In genomic region chr1:48405400-48405799, GRCh38 we compare ENCODE assay signal across 19 cellular contexts.
A peak's percentile ranks its signal among the peaks of the same experiment; 100 is the strongest.
DNase-seq lines count a peak whose midpoint lies in the region; ATAC-seq, FAIRE-seq and TF ChIP-seq lines count a peak whose summit lies in the region.
"Had no signal": no experiment of that assay in that cellular context is flagged by ENCODE, and none has a peak within 500 bp of the region (broad histone marks: within the 10 kb centered on the region; RNA-seq: fewer than 3 reads in every experiment).

No MANE protein-coding gene starts in this region.

- FAIRE-seq in keratinocyte (lab: Jason Lieb, UNC), result peak; percentile 62
- no peak for FAIRE-seq in GM19239 (lab: Jason Lieb, UNC)
- FAIRE-seq: H1 had no signal

- no peak for TF ChIP-seq POLR2A in testis (IDR thresholded peaks at IDR 0.05)

- ATAC-seq in Right ventricle myocardium inferior, result peak; percentile 75
- no peak for ATAC-seq in HG03565 (IDR thresholded peaks at IDR 0.05; ENCODE audit: unreplicated experiment)

- H3K4me3 ChIP-seq in left ventricle myocardium inferior (no peak overlapping the region), cardiac fibroblast (replicated peaks in 1 of 2; ENCODE audit: low read depth in 2 of 2, low read length in 2 of 2) (no peak overlapping the region), keratinocyte (ENCODE audit: control insufficient read depth in 2 of 3, extremely low read depth in 1 of 3, insufficient read depth in 2 of 3, low read depth in 1 of 3, low read length in 3 of 3) (no peak overlapping the region), testis (no peak overlapping the region)
- H3K4me3 ChIP-seq: PC-9 had no signal

- H3K9me1 ChIP-seq in keratinocyte (ENCODE audit: control insufficient read depth, extremely low read depth, insufficient read depth, low read length), result no peaks in the 10 kb centered on the region

- H3K4me1 ChIP-seq in left ventricle myocardium inferior (peaks cover 6% of the 10 kb centered on the region), keratinocyte (ENCODE audit: control insufficient read depth, extremely low read depth, insufficient read depth, low read length) (no peaks in the 10 kb centered on the region), testis (no peaks in the 10 kb centered on the region)

- H3K27ac ChIP-seq in left ventricle myocardium inferior (replicated peaks), result no peak overlapping the region
- no peak overlapping the region for H3K27ac ChIP-seq in keratinocyte (ENCODE audit: control insufficient read depth, insufficient read depth, low read length)
- no peak overlapping the region for H3K27ac ChIP-seq in testis
- H3K27ac ChIP-seq: 22Rv1, PC-9 had no signal

- H3K9me3 ChIP-seq in left ventricle myocardium inferior (replicated peaks) (no peaks in the 10 kb centered on the region), keratinocyte (ENCODE audit: control insufficient read depth, low read depth, low read length) (no peaks in the 10 kb centered on the region), testis (no peaks in the 10 kb centered on the region)
- H3K9me3 ChIP-seq: Caco-2 had no signal

- H3K27me3 ChIP-seq in left ventricle myocardium inferior (ENCODE audit: low read depth) (no peaks in the 10 kb centered on the region), keratinocyte (ENCODE audit: control insufficient read depth, extremely low read depth, insufficient read depth, low read length) (no peaks in the 10 kb centered on the region), testis (no peaks in the 10 kb centered on the region)

- no peaks in the 10 kb centered on the region for H3K79me2 ChIP-seq in keratinocyte (ENCODE audit: control insufficient read depth, insufficient read depth, low read length)

- no peaks in the 10 kb centered on the region for H4K20me1 ChIP-seq in keratinocyte (ENCODE audit: control insufficient read depth, extremely low read depth, insufficient read depth, low read length)

- intact Hi-C loops in Right ventricle myocardium inferior (cut with DNase I), result no loop called here
- intact Hi-C loops in left ventricle myocardium inferior (cut with micrococcal nuclease), result no loop called here
- intact Hi-C loops in testis (cut with DNase I; ENCODE audit: low total_unique reads), result no loop called here

- no peak overlapping the region for H3K9ac ChIP-seq in keratinocyte (ENCODE audit: control insufficient read depth, extremely low read depth, insufficient read depth, low read length)

- dilution Hi-C loops in keratinocyte (cut with MboI; ENCODE audit: extremely low pct_ligation_motif_present, low sequenced_read_pairs), result no loop called here

- no peak for TF ChIP-seq CTCF in left ventricle myocardium inferior (IDR thresholded peaks at IDR 0.05; ENCODE audit: borderline replicate concordance)
- no peak for TF ChIP-seq CTCF in cardiac fibroblast (IDR thresholded peaks at IDR 0.05; ENCODE audit: low read depth, low read length)
- no peak for TF ChIP-seq CTCF in keratinocyte (optimal IDR thresholded peaks at IDR 0.05 in 1 of 3, IDR thresholded peaks at IDR 0.05 in 1 of 3, conservative IDR thresholded peaks at IDR 0.05 in 1 of 3; ENCODE audit: extremely low read depth in 1 of 3, insufficient read depth in 2 of 3, low read length in 3 of 3)
- no peak for TF ChIP-seq CTCF in testis (IDR thresholded peaks at IDR 0.05)

- peaks cover 9% of the 10 kb centered on the region for H3K36me3 ChIP-seq in left ventricle myocardium inferior
- H3K36me3 ChIP-seq in keratinocyte (ENCODE audit: control insufficient read depth in 2 of 2, extremely low read depth in 1 of 2, insufficient read depth in 2 of 2, low read length in 2 of 2), result no peaks in the 10 kb centered on the region
- H3K36me3 ChIP-seq in testis (ENCODE audit: low read depth, missing control alignments), result no peaks in the 10 kb centered on the region

- H2AFZ ChIP-seq in keratinocyte (ENCODE audit: control insufficient read depth, low read length), result no peak overlapping the region
- H2AFZ ChIP-seq: PC-9 had no signal

- no peak overlapping the region for H3K4me2 ChIP-seq in keratinocyte (ENCODE audit: control insufficient read depth, extremely low read depth, insufficient read depth, low read depth, low read length)
- H3K4me2 ChIP-seq: PC-9 had no signal

- 44 to 47% methylated on average over 1 of the region's 1 CpG for WGBS in testis, 2 donors

- DNase-seq in Right ventricle myocardium inferior (ENCODE audit: missing footprints) (no peak), left ventricle myocardium inferior (no peak), cardiac fibroblast (ENCODE audit: low read depth in 2 of 2) (peak; percentile 3 to 6), keratinocyte (ENCODE audit: low read depth, low spot score) (no peak), testis (peak; percentile 24), NCI-H146 treated with DMSO at 0.1 percent for 48 hours (lab: John Stamatoyannopoulos, UW; ENCODE audit: unreplicated experiment) (no peak), GM19239 (ENCODE audit: insufficient read length, low spot score) (no peak)
- DNase-seq: Caco-2, DMS53, HFFc6, KG1, NCI-H1105, NCI-H187, NCI-H446 treated with DMSO at 0.1 percent for 48 hours, NCI-H748 treated with DMSO at 0.1 percent for 48 hours, PC-9 had no signal

Comparison
In these comparisons a context has a peak if more than half of its experiments do, and no peak if none do; other contexts are left out.
1. DNase-seq: peak in cardiac fibroblast (2 of 2) and testis (single experiment); none in Right ventricle myocardium inferior (single experiment), left ventricle myocardium inferior (single experiment), keratinocyte (single experiment), NCI-H146 treated with DMSO at 0.1 percent for 48 hours (single experiment) and GM19239 (single experiment).